ENCODE assay signal across 9 cellular contexts in the genomic region with DNA sequence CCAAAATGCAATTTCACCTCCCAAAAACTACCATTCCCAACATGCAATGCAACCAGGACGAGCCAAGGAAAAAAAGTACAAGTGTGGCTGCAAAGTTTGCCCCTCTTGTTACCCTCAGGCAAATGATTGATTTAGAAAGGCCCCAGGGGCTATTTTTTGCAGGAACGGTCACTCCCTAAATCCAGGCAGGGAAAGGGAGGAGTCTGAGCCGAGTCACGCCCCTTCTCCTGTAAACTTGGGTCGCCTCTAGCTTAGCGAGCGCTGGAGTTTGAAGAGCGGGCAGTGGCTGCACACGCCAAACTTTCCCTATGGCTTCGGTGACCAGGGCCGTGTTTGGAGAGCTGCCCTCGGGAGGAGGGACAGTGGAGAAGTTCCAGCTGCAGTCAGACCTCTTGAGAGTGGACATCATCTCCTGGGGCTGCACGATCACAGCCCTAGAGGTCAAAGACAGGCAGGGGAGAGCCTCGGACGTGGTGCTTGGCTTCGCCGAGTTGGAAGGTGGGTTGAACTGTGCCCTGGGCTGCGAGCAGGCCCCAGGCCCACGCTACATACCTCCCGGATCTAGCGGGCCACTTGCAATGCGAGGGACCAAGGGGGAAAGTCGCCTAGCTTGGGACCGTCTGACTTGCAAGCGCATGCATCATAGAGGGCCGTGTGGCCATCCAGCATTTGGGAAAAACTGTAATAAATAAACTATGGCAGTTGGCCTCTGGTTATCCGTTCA. TPM values are rescaled to one million over a fixed set of nuclear protein-coding genes. Genes with fewer than 3 reads are reported as not detected.
DNase-seq lines count a peak whose midpoint lies in the region; ATAC-seq and TF ChIP-seq lines count a peak whose summit lies in the region.
"Had no signal": no experiment of that assay in that cellular context is flagged by ENCODE, and none has a peak within 500 bp of the region (broad histone marks: within the 10 kb centered on the region; RNA-seq: fewer than 3 reads in every experiment).

TSS of gene GALM (plus strand) at position 261 of the 724 bp plus-strand sequence. CDS start at position 309, 48 bp downstream.

- no peak for TF ChIP-seq CTCF in MM.1S (IDR thresholded peaks at IDR 0.05; ENCODE audit: low read length)
- no peak for TF ChIP-seq CTCF in activated B cell treated with CpG ODN at 0.5 μM for 24 hours (IDR thresholded peaks at IDR 0.05)

- peak within 1 kb of the TSS; percentile 59 for H3K27ac Mint-ChIP-seq in activated B cell treated with CpG ODN at 0.5 μM for 24 hours

- DNase-seq in AG20443 (ENCODE audit: low spot score) (peak; percentile 89), MM.1S (peak; percentile 85), activated B cell treated with CpG ODN at 0.5 μM for 24 hours (peak; percentile 23), dermis microvascular lymphatic vessel endothelial cell (ENCODE audit: low read depth in 2 of 2) (peak; percentile 90 to 91), left colon (peak; percentile 84 to 88)
- peak; percentile 57 for DNase-seq in stimulated activated CD4-positive, alpha-beta T cell treated with anti-CD3 and anti-CD28 coated beads, Interleukin-1b, Interleukin-23, amount 100 ng/mL, for 48 hours

- H3K9me3 Mint-ChIP-seq in activated B cell treated with CpG ODN at 0.5 μM for 24 hours = no peaks in the 10 kb centered on the region

- H3K4me1 Mint-ChIP-seq in activated B cell treated with CpG ODN at 0.5 μM for 24 hours = peaks cover 26% of the 10 kb centered on the region

- peak within 1 kb of the TSS; percentile 84 for H3K4me2 ChIP-seq in MM.1S (ENCODE audit: low read depth, low read length)

- peak within 1 kb of the TSS; percentile 93 for H3K27ac ChIP-seq in MM.1S (ENCODE audit: low read length)

- no peaks in the 10 kb centered on the region for H3K27me3 Mint-ChIP-seq in activated B cell treated with CpG ODN at 0.5 μM for 24 hours

- no peaks in the 10 kb centered on the region for H3K9me3 ChIP-seq in MM.1S (replicated peaks; ENCODE audit: insufficient read depth, low read length)

- H3K4me3 Mint-ChIP-seq in activated B cell treated with CpG ODN at 0.5 μM for 24 hours = peak within 1 kb of the TSS; percentile 80

- H3K36me3 Mint-ChIP-seq in activated B cell treated with CpG ODN at 0.5 μM for 24 hours (ENCODE audit: low read depth) = peaks cover 2% of the 10 kb centered on the region

- peak within 1 kb of the TSS; percentile 70 for H2AFZ ChIP-seq in MM.1S (ENCODE audit: low read length)

- peaks cover 46% of the 10 kb centered on the region for H3F3A ChIP-seq in MM.1S (ENCODE audit: insufficient read depth, low read length)

- intact Hi-C loops in activated B cell treated with CpG ODN at 0.5 μM for 24 hours (cut with micrococcal nuclease) = loop anchor here (1.0 to 10.0 kb wide), 5 partner anchors 56 to 291 kb away; partner anchors contain the start of genes ATL2 and GEMIN6
- intact Hi-C loops in left colon (cut with DNase I, micrococcal nuclease) = loop anchor here in 1 of 2 donors (5.0 kb wide), 1 partner anchor 64 kb away; the partner anchor contains the start of gene HNRNPLL

- H3K4me1 ChIP-seq in MM.1S (ENCODE audit: low read length) = peaks cover 28% of the 10 kb centered on the region

- POLR2A ChIA-PET in activated B cell treated with CpG ODN at 0.5 μM for 24 hours (lab: Charles Lee) = interaction anchor here (1.3 to 3.3 kb wide), 4 partner anchors 8 to 85 kb away, joined by 3 to 31 read pairs (median 4); partner anchors contain the start of gene SRSF7

- peak; percentile 47 for ATAC-seq in GM19455 (IDR thresholded peaks at IDR 0.05; ENCODE audit: unreplicated experiment)
- peak; percentile 78 for ATAC-seq in activated B cell treated with CpG ODN at 0.5 μM for 24 hours (ENCODE audit: low read depth)
- ATAC-seq in left colon = peak; percentile 86
- no peak for ATAC-seq in GM18858 (IDR thresholded peaks at IDR 0.05; ENCODE audit: unreplicated experiment)

- no peaks in the 10 kb centered on the region for H3K27me3 ChIP-seq in MM.1S (replicated peaks; ENCODE audit: insufficient read depth, low read length)

- H3K4me3 ChIP-seq in MM.1S (ENCODE audit: low read length) = peak within 1 kb of the TSS; percentile 80

- peaks cover 44% of the 10 kb centered on the region for H3K79me2 ChIP-seq in MM.1S (ENCODE audit: low read length)

- CTCF ChIA-PET in activated B cell treated with CpG ODN at 0.5 μM for 24 hours (lab: Charles Lee) = interaction anchor here (1.0 to 1.1 kb wide), 2 partner anchors 63 to 84 kb away, joined by 3 to 4 read pairs; partner anchors contain the start of gene HNRNPLL

- H3K9ac ChIP-seq in MM.1S (ENCODE audit: low read length) = peak within 1 kb of the TSS; percentile 81

- H3K36me3 ChIP-seq in MM.1S (replicated peaks; ENCODE audit: insufficient read depth, low read length) = no peaks in the 10 kb centered on the region

- no peaks in the 10 kb centered on the region for H3K9me2 ChIP-seq in MM.1S (replicated peaks; ENCODE audit: insufficient read depth, low read length)

- H4K20me1 ChIP-seq in MM.1S (ENCODE audit: insufficient read depth, low read length) = no peaks in the 10 kb centered on the region

RNA-seq across cellular contexts. Expression of gene GALM, which starts in this region (rescaled TPM):
- total RNA-seq in activated B cell treated with CpG ODN at 0.5 μM for 24 hours (3.5 and 5.4 TPM in 2 replicates), dermis microvascular lymphatic vessel endothelial cell (4.1 and 8.0 TPM in 2 replicates), left colon (10 to 100 TPM; 51.6 to 59.0 TPM)
- total RNA-seq: HT1080 had no signal

Comparison
In these comparisons a context has a peak if more than half of its experiments do, and no peak if none do; other contexts are left out.
1. DNase-seq: peak in every context shown above with its lines; median percentile 90 in dermis microvascular lymphatic vessel endothelial cell; 89 in AG20443; 86 in left colon; 85 in MM.1S; 57 in stimulated activated CD4-positive, alpha-beta T cell treated with anti-CD3 and anti-CD28 coated beads, Interleukin-1b, Interleukin-23, amount 100 ng/mL, for 48 hours; 23 in activated B cell treated with CpG ODN at 0.5 μM for 24 hours.